ENCODE assay signal across 26 cellular contexts in the genomic region with DNA sequence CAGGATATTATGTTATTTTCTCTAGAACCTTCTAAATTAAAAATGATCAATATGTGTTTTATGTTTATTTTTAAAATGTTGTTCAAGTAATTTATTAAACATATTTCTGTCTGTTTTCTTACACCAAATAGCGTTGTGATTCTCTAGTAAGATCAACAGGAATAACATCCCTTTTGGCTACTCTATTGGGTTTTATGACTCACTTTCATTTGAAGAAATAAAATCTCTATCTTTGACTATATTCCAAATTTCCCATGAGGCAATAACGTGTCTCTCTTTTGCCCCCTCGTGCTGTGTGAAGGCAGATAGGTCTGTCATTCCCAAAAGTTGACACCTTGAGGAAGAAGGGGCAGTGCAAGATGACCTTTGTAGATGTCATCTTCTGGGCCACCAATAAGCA. TPM values are rescaled to one million over a fixed set of nuclear protein-coding genes. Genes with fewer than 3 reads are reported as not detected.
"Had no signal": no experiment of that assay in that cellular context is flagged by ENCODE, and none has a peak within 500 bp of the region (broad histone marks: within the 10 kb centered on the region; RNA-seq: fewer than 3 reads in every experiment).

No MANE protein-coding gene starts in this region.

- H3K36me3 ChIP-seq: esophagus squamous epithelium had no signal

- H3K4me1 Mint-ChIP-seq: activated CD4-positive, alpha-beta T cell treated with anti-CD3 and anti-CD28 coated beads for 36 hours; activated CD4-positive, alpha-beta T cell treated with anti-CD3 and anti-CD28 coated beads, Interleukin-2, amount 10 ng/mL, durations not matched to agents 7 days and 5 days; activated T-helper 17 cell treated with anti-CD3 and anti-CD28 coated beads, Interleukin-2, amount 50 U/mL, for 72 hours had no signal

- H3K9me3 Mint-ChIP-seq: activated CD4-positive, alpha-beta T cell treated with anti-CD3 and anti-CD28 coated beads, Interleukin-2, amount 10 ng/mL, durations not matched to agents 7 days and 5 days; activated CD8-positive, alpha-beta T cell treated with anti-CD3 and anti-CD28 coated beads for 36 hours; activated T-cell treated with anti-CD3 and anti-CD28 coated beads, Interleukin-2, amount 50 U/mL, for 4 hours; activated T-helper 17 cell treated with anti-CD3 and anti-CD28 coated beads, Interleukin-2, amount 50 U/mL, for 72 hours had no signal

- H3K4me3 ChIP-seq: body of pancreas, esophagus squamous epithelium had no signal

- H3K9me3 ChIP-seq: body of pancreas, esophagus squamous epithelium had no signal

- ATAC-seq: activated CD4-positive, alpha-beta T cell treated with anti-CD3 and anti-CD28 coated beads for 36 hours; activated CD8-positive, alpha-beta T cell treated with anti-CD3 and anti-CD28 coated beads for 36 hours; activated T-cell treated with anti-CD3 and anti-CD28 coated beads, Interleukin-2, amount 50 U/mL, for 4 hours; activated T-helper 17 cell treated with anti-CD3 and anti-CD28 coated beads, Interleukin-2, amount 50 U/mL, for 72 hours; body of pancreas had no signal

- DNase-seq: activated CD4-positive, alpha-beta T cell treated with anti-CD3 and anti-CD28 coated beads for 36 hours; activated CD4-positive, alpha-beta T cell treated with anti-CD3 and anti-CD28 coated beads, Interleukin-2, amount 10 ng/mL, durations not matched to agents 7 days and 5 days; activated CD4-positive, alpha-beta T cell treated with anti-CD3 and anti-CD28 coated beads, Interleukin-2, amount 50 U/mL, for 4 hours; activated CD4-positive, CD25-positive, alpha-beta regulatory T cell; activated CD4-positive, CD25-positive, alpha-beta regulatory T cell treated with anti-CD3 and anti-CD28 coated beads, Interleukin-2, amount 50 U/mL, for 72 hours; activated CD8-positive, alpha-beta memory T cell treated with anti-CD3 and anti-CD28 coated beads for 24 hours; activated CD8-positive, alpha-beta T cell treated with anti-CD3 and anti-CD28 coated beads for 36 hours; activated effector memory CD4-positive, alpha-beta T cell treated with Interleukin-2 at 50 U/mL for 16 hours; activated gamma-delta T cell treated with Interleukin-2 at 50 U/mL for 16 hours; activated naive CD4-positive, alpha-beta T cell treated with anti-CD3 and anti-CD28 coated beads, Interleukin-2, amount 50 U/mL, for 16 hours; activated naive CD4-positive, alpha-beta T cell treated with Interleukin-2 at 50 U/mL for 16 hours; activated T-cell treated with anti-CD3 and anti-CD28 coated beads, Interleukin-2, amount 50 U/mL, for 4 hours; amniotic stem cell; anterior cingulate cortex; body of pancreas; caudate nucleus; effector CD4-positive, alpha-beta T cell; esophagus squamous epithelium; foreskin fibroblast; head of caudate nucleus; T-helper 2 cell had no signal

- FAIRE-seq: colon had no signal

- H3K4me1 ChIP-seq: body of pancreas, esophagus squamous epithelium had no signal

- H3K36me3 Mint-ChIP-seq: activated naive CD8-positive, alpha-beta T cell had no signal

- H3K27ac Mint-ChIP-seq: activated CD4-positive, alpha-beta T cell treated with anti-CD3 and anti-CD28 coated beads for 36 hours; activated CD4-positive, alpha-beta T cell treated with anti-CD3 and anti-CD28 coated beads, Interleukin-2, amount 10 ng/mL, durations not matched to agents 7 days and 5 days; activated CD8-positive, alpha-beta T cell treated with anti-CD3 and anti-CD28 coated beads for 36 hours; activated naive CD8-positive, alpha-beta T cell; activated T-helper 17 cell treated with anti-CD3 and anti-CD28 coated beads, Interleukin-2, amount 50 U/mL, for 72 hours had no signal

- H3K4me3 Mint-ChIP-seq: activated CD4-positive, alpha-beta T cell treated with anti-CD3 and anti-CD28 coated beads for 36 hours; activated CD4-positive, alpha-beta T cell treated with anti-CD3 and anti-CD28 coated beads, Interleukin-2, amount 10 ng/mL, durations not matched to agents 7 days and 5 days; activated CD8-positive, alpha-beta T cell treated with anti-CD3 and anti-CD28 coated beads for 36 hours; activated naive CD8-positive, alpha-beta T cell; activated T-cell treated with anti-CD3 and anti-CD28 coated beads, Interleukin-2, amount 50 U/mL, for 4 hours; activated T-helper 17 cell treated with anti-CD3 and anti-CD28 coated beads, Interleukin-2, amount 50 U/mL, for 72 hours had no signal

- H3K27ac ChIP-seq: body of pancreas, epithelial cell of prostate, esophagus squamous epithelium had no signal

RNA-seq across cellular contexts. Expression of a gene that starts 40.9 kb away (rescaled TPM):
- total RNA-seq: activated CD4-positive, alpha-beta T cell treated with anti-CD3 and anti-CD28 coated beads for 36 hours; activated CD4-positive, alpha-beta T cell treated with anti-CD3 and anti-CD28 coated beads, Interleukin-2, amount 10 ng/mL, durations not matched to agents 7 days and 5 days; activated CD8-positive, alpha-beta T cell treated with anti-CD3 and anti-CD28 coated beads for 36 hours; activated T-cell treated with anti-CD3 and anti-CD28 coated beads, Interleukin-2, amount 50 U/mL, for 4 hours; activated T-helper 17 cell treated with anti-CD3 and anti-CD28 coated beads, Interleukin-2, amount 50 U/mL, for 72 hours; T-helper 1 cell treated with Interleukin-12 subunit alpha and Interleukin-12 subunit beta and Interleukin-4 antibody, amounts not matched to agents 30 ng/mL and 1 ng/mL, for 36 hours had no signal
